Comparison of ENCODE assay signal across 7 cellular contexts in the genomic region with DNA sequence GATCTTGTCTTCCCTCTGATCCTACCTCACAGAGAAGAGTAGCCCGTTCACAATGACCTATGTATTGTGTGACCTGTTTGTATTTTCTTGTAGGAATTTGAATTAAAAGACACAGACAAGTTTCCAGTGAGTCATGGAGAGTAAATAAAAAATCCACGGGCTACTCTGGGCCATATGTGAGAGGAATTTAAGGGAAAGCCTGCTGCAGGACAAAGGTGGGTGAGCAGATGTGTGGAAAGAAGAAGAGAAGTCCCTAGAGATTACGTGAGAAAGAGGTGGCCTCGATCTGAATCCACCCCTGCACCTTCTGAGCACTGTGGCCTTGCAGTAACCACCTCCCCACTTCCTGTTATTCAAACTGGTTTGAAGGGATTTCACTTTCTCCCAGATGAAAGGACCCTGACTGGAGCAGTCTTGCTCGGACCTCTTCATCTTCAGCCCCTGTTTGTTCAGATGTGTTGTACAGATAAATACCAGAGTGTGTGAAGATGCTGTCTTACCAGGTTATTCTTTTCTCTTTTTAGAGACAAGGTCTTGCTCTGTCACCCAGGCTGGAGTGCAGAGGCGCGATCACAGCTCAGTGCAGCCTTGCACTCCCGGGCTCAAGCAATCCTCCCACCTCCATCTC.
A peak's percentile ranks its signal among the peaks of the same experiment; 100 is the strongest.
DNase-seq lines count a peak whose midpoint lies in the region; ATAC-seq and TF ChIP-seq lines count a peak whose summit lies in the region.

No MANE protein-coding gene starts in this region.

- H3K4me3 ChIP-seq in fibroblast of mammary gland (ENCODE audit: control insufficient read depth, low read depth, low read length): no peak overlapping the region

- peak; percentile 76 for ATAC-seq in GM18508 (IDR thresholded peaks at IDR 0.05; ENCODE audit: insufficient read depth, unreplicated experiment)
- peak; percentile 55 for ATAC-seq in GM21526 (IDR thresholded peaks at IDR 0.05; ENCODE audit: low FRiP score, unreplicated experiment)
- peak; percentile 62 for ATAC-seq in HG03575 (IDR thresholded peaks at IDR 0.05; ENCODE audit: extremely low read depth, insufficient number of reproducible peaks, low FRiP score, unreplicated experiment)

- DNase-seq in fibroblast of mammary gland (ENCODE audit: low read depth): peak; percentile 9
- no peak for DNase-seq in T-helper 9 cell
- DNase-seq in cerebellar nuclear complex (lab: John Stamatoyannopoulos, UW): no peak
- DNase-seq in cerebellum (ENCODE audit: low spot score): no peak

- TF ChIP-seq CTCF in fibroblast of mammary gland (conservative IDR thresholded peaks at IDR 0.05; ENCODE audit: control insufficient read depth, insufficient read depth, low read depth, low read length): no peak
